37 cellular contexts compared by ENCODE assay signal in the genomic region with DNA sequence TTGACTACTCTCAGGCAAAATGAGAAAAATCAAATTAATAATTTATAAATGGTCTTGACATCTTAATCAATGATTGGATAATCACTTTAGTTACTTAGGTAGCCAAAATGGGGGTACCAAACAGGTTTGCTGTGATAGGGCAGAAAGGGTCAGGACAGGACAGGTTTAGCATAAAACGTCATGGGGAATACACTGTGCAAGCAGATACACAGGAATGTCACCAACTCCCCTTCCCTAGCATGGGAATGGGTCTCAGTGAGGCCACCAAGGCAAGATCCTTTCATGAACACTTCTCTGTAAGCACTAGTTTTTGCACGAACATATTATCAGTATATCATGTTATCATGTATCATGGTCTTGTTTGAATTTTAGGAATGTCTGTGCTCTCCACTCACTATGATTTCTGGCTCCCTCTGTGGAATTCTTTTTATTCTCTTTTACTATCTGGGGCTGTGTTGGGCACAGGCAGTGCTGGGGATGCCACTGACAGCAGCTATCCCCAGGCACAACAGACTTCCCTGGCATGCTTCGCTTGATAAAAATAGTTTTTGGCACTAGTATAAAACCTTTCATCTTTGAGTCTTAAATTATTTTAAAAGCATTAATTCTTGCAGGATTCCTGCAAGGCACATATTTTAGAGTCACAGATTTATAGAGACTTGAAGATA. TPM values are rescaled to one million over a fixed set of nuclear protein-coding genes. Genes with fewer than 3 reads are reported as not detected.
"Had no signal": no experiment of that assay in that cellular context is flagged by ENCODE, and none has a peak within 500 bp of the region (broad histone marks: within the 10 kb centered on the region; RNA-seq: fewer than 3 reads in every experiment).

No MANE protein-coding gene starts in this region.

- H3K4me1 ChIP-seq: Peyer's patch, SJSA1 had no signal

- H3K36me3 ChIP-seq: Peyer's patch, SJSA1 had no signal

- DNase-seq: activated CD4-positive, alpha-beta memory T cell treated with anti-CD3 and anti-CD28 coated beads, Interleukin-2, amount 10 ng/mL, durations not matched to agents 7 days and 5 days; activated CD4-positive, alpha-beta T cell treated with anti-CD3 and anti-CD28 coated beads for 1 hour; activated CD4-positive, alpha-beta T cell treated with anti-CD3 and anti-CD28 coated beads for 48 hours; activated CD4-positive, CD25-positive, alpha-beta regulatory T cell; activated CD8-positive, alpha-beta memory T cell treated with anti-CD3 and anti-CD28 coated beads for 24 hours; activated CD8-positive, alpha-beta memory T cell treated with anti-CD3 and anti-CD28 coated beads, Interleukin-2, amount 10 ng/mL, durations not matched to agents 7 days and 5 days; activated CD8-positive, alpha-beta memory T cell treated with anti-CD3 and anti-CD28 coated beads, Interleukin-2, amount 50 U/mL, for 48 hours; activated effector memory CD4-positive, alpha-beta T cell treated with Interleukin-2 at 50 U/mL for 16 hours; activated naive CD4-positive, alpha-beta T cell treated with anti-CD3 and anti-CD28 coated beads, Interleukin-2, amount 10 ng/mL, durations not matched to agents 7 days and 5 days; activated naive CD8-positive, alpha-beta T cell treated with anti-CD3 and anti-CD28 coated beads, Interleukin-2, amount 50 U/mL, for 24 hours; activated T-cell treated with anti-CD3 and anti-CD28 coated beads, Interleukin-2, amount 50 U/mL, for 48 hours; anterior cingulate cortex; MM.1S; MV-4-11; NCI-H1092; NCI-H1436 treated with DMSO at 0.1 percent for 48 hours; NCI-H1694 treated with DMSO at 0.1 percent for 48 hours; NCI-H2029; NCI-H2107; NCI-H2171; NCI-H510A; NCI-H526; NCI-H748 treated with DMSO at 0.1 percent for 48 hours; NK-92 treated with Interleukin-12 subunit alpha and Interleukin-12 subunit beta, amount 100 ng/mL, for 24 hours; PC-3; Peyer's patch; SHP77 treated with DMSO at 0.1 percent for 48 hours; SW 1271; T-helper 1 cell; T-helper 2 cell; T-helper 9 cell; WERI-Rb-1 had no signal

- H3K9me3 Mint-ChIP-seq: activated CD4-positive, alpha-beta memory T cell treated with anti-CD3 and anti-CD28 coated beads, Interleukin-2, amount 10 ng/mL, durations not matched to agents 7 days and 5 days; activated naive CD4-positive, alpha-beta T cell treated with anti-CD3 and anti-CD28 coated beads, Interleukin-2, amount 10 ng/mL, durations not matched to agents 7 days and 5 days; activated naive CD8-positive, alpha-beta T cell treated with anti-CD3 and anti-CD28 coated beads, Interleukin-2, amount 50 U/mL, for 24 hours; brain had no signal

- H3K36me3 Mint-ChIP-seq: activated CD8-positive, alpha-beta memory T cell treated with anti-CD3 and anti-CD28 coated beads, Interleukin-2, amount 10 ng/mL, durations not matched to agents 7 days and 5 days; activated naive CD4-positive, alpha-beta T cell treated with anti-CD3 and anti-CD28 coated beads, Interleukin-2, amount 10 ng/mL, durations not matched to agents 7 days and 5 days; activated naive CD8-positive, alpha-beta T cell had no signal

- H3K4me3 Mint-ChIP-seq: activated CD4-positive, alpha-beta memory T cell treated with anti-CD3 and anti-CD28 coated beads, Interleukin-2, amount 10 ng/mL, durations not matched to agents 7 days and 5 days; activated CD8-positive, alpha-beta memory T cell treated with anti-CD3 and anti-CD28 coated beads, Interleukin-2, amount 10 ng/mL, durations not matched to agents 7 days and 5 days; activated naive CD4-positive, alpha-beta T cell treated with anti-CD3 and anti-CD28 coated beads, Interleukin-2, amount 10 ng/mL, durations not matched to agents 7 days and 5 days; activated naive CD8-positive, alpha-beta T cell; activated naive CD8-positive, alpha-beta T cell treated with anti-CD3 and anti-CD28 coated beads, Interleukin-2, amount 50 U/mL, for 24 hours; brain had no signal

- H3K9me3 ChIP-seq: Peyer's patch, SJSA1 had no signal

- H3K4me3 ChIP-seq: Peyer's patch, SJSA1 had no signal

- H3K27ac Mint-ChIP-seq: activated CD4-positive, alpha-beta memory T cell treated with anti-CD3 and anti-CD28 coated beads, Interleukin-2, amount 10 ng/mL, durations not matched to agents 7 days and 5 days; activated CD8-positive, alpha-beta memory T cell treated with anti-CD3 and anti-CD28 coated beads, Interleukin-2, amount 10 ng/mL, durations not matched to agents 7 days and 5 days; activated naive CD4-positive, alpha-beta T cell treated with anti-CD3 and anti-CD28 coated beads, Interleukin-2, amount 10 ng/mL, durations not matched to agents 7 days and 5 days; activated naive CD8-positive, alpha-beta T cell; activated naive CD8-positive, alpha-beta T cell treated with anti-CD3 and anti-CD28 coated beads, Interleukin-2, amount 50 U/mL, for 24 hours had no signal

- ATAC-seq: activated CD8-positive, alpha-beta memory T cell treated with anti-CD3 and anti-CD28 coated beads, Interleukin-2, amount 10 ng/mL, durations not matched to agents 7 days and 5 days; activated naive CD8-positive, alpha-beta T cell treated with anti-CD3 and anti-CD28 coated beads, Interleukin-2, amount 50 U/mL, for 24 hours; PC-3 had no signal

- H3K4me1 Mint-ChIP-seq: activated CD4-positive, alpha-beta memory T cell treated with anti-CD3 and anti-CD28 coated beads, Interleukin-2, amount 10 ng/mL, durations not matched to agents 7 days and 5 days; activated CD8-positive, alpha-beta memory T cell treated with anti-CD3 and anti-CD28 coated beads, Interleukin-2, amount 10 ng/mL, durations not matched to agents 7 days and 5 days; activated naive CD4-positive, alpha-beta T cell treated with anti-CD3 and anti-CD28 coated beads, Interleukin-2, amount 10 ng/mL, durations not matched to agents 7 days and 5 days; activated naive CD8-positive, alpha-beta T cell treated with anti-CD3 and anti-CD28 coated beads, Interleukin-2, amount 50 U/mL, for 24 hours had no signal

- H3K27me3 Mint-ChIP-seq: activated CD4-positive, alpha-beta memory T cell treated with anti-CD3 and anti-CD28 coated beads, Interleukin-2, amount 10 ng/mL, durations not matched to agents 7 days and 5 days; activated CD8-positive, alpha-beta memory T cell treated with anti-CD3 and anti-CD28 coated beads, Interleukin-2, amount 10 ng/mL, durations not matched to agents 7 days and 5 days; activated naive CD4-positive, alpha-beta T cell treated with anti-CD3 and anti-CD28 coated beads, Interleukin-2, amount 10 ng/mL, durations not matched to agents 7 days and 5 days; activated naive CD8-positive, alpha-beta T cell had no signal

- H3K27me3 ChIP-seq: Peyer's patch, SJSA1 had no signal

- H3K27ac ChIP-seq: KMS-11, Peyer's patch, RWPE1, SJSA1, WERI-Rb-1 had no signal

RNA-seq across cellular contexts. Expression of a gene that starts 18.3 kb away (rescaled TPM):
- total RNA-seq: activated CD4-positive, alpha-beta memory T cell treated with anti-CD3 and anti-CD28 coated beads, Interleukin-2, amount 10 ng/mL, durations not matched to agents 7 days and 5 days; activated CD8-positive, alpha-beta memory T cell treated with anti-CD3 and anti-CD28 coated beads, Interleukin-2, amount 10 ng/mL, durations not matched to agents 7 days and 5 days; PC-3; Peyer's patch had no signal
